Comparison of ENCODE assay signal across 10 cellular contexts in the genomic region with DNA sequence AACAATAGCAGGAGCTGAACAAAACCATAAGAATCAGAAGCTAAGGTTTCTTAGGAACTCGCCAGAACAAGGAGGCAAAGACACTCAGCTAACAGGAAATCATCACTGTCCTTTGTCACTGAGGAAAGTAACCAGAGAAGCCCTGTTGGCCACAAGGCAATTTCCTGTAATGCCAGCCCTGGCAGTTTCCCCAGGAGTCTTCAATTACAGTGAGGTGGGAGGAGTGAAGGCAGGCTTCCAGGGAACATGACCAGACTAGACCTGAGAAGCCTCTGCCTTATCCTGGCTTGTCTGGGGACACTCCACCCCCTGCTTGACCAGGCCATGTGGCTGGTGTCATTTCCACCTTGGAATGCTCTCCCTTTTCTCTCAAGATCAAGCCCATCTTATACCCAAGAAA.
A peak's percentile ranks its signal among the peaks of the same experiment; 100 is the strongest.
DNase-seq lines count a peak whose midpoint lies in the region; ATAC-seq and TF ChIP-seq lines count a peak whose summit lies in the region.
"Had no signal": no experiment of that assay in that cellular context is flagged by ENCODE, and none has a peak within 500 bp of the region (broad histone marks: within the 10 kb centered on the region; RNA-seq: fewer than 3 reads in every experiment).

No MANE protein-coding gene starts in this region.

- H3K36me3 ChIP-seq in skeletal muscle satellite cell (ENCODE audit: insufficient read depth, low read length) (no peaks in the 10 kb centered on the region), tibial nerve (no peaks in the 10 kb centered on the region)
- H3K36me3 ChIP-seq in effector memory CD4-positive, alpha-beta T cell (ENCODE audit: control insufficient read depth, insufficient read depth, low read length) = no peaks in the 10 kb centered on the region

- no peak for ATAC-seq in GM18520 (IDR thresholded peaks at IDR 0.05; ENCODE audit: unreplicated experiment)
- ATAC-seq: activated T-cell treated with anti-CD3 and anti-CD28 coated beads, Interleukin-2, amount 50 U/mL, for 4 hours had no signal

- intact Hi-C loops in posterior vena cava (cut with DNase I) = loop anchor here in 1 of 2 donors (10.0 kb wide), 1 partner anchor 1748 kb away; no protein-coding TSS in a partner anchor

- WGBS in tibial nerve, 2 donors = 42 to 67% methylated on average over 1 of the region's 1 CpG

- no peak for TF ChIP-seq POLR2A in tibial nerve (IDR thresholded peaks at IDR 0.05)

- H3K27me3 ChIP-seq in skeletal muscle satellite cell (ENCODE audit: control insufficient read depth, insufficient read depth, low read length) = no peaks in the 10 kb centered on the region
- H3K27me3 ChIP-seq in effector memory CD4-positive, alpha-beta T cell (replicated peaks; ENCODE audit: control insufficient read depth, insufficient read depth, low read length, poor library complexity, severe bottlenecking) = no peaks in the 10 kb centered on the region
- H3K27me3 ChIP-seq in tibial nerve = peaks cover 0 to 11% of the 10 kb centered on the region in 2 donors

- DNase-seq in HCEC 1CT (peak; percentile 23), NCI-H510A (lab: John Stamatoyannopoulos, UW) (peak; percentile 1), fibroblast of pulmonary artery (ENCODE audit: low read depth) (peak; percentile 48), tibial nerve (ENCODE audit: low spot score in 2 of 2) (no peak), posterior vena cava (ENCODE audit: low spot score) (no peak)
- no peak for DNase-seq in effector memory CD4-positive, alpha-beta T cell
- DNase-seq: activated T-cell treated with anti-CD3 and anti-CD28 coated beads, Interleukin-2, amount 50 U/mL, for 4 hours; NCI-H524 treated with DMSO at 0.1 percent for 48 hours had no signal

- H3K9me3 ChIP-seq in skeletal muscle satellite cell (replicated peaks; ENCODE audit: low read length) = no peaks in the 10 kb centered on the region
- H3K9me3 ChIP-seq in effector memory CD4-positive, alpha-beta T cell (ENCODE audit: control insufficient read depth, low read length) = no peaks in the 10 kb centered on the region
- no peaks in the 10 kb centered on the region for H3K9me3 ChIP-seq in tibial nerve

- H3K4me3 ChIP-seq in fibroblast of pulmonary artery (replicated peaks; ENCODE audit: low read depth, low read length) = no peak overlapping the region
- no peak overlapping the region for H3K4me3 ChIP-seq in skeletal muscle satellite cell (ENCODE audit: low read length)
- H3K4me3 ChIP-seq in effector memory CD4-positive, alpha-beta T cell (ENCODE audit: insufficient read depth, low read depth, low read length, poor library complexity, severe bottlenecking) = no peak overlapping the region
- H3K4me3 ChIP-seq in tibial nerve = no peak overlapping the region

- H3K4me1 ChIP-seq in skeletal muscle satellite cell (ENCODE audit: control insufficient read depth, insufficient read depth, low read length) (peaks cover 11% of the 10 kb centered on the region), tibial nerve (no peaks in the 10 kb centered on the region)
- H3K4me1 ChIP-seq in effector memory CD4-positive, alpha-beta T cell (ENCODE audit: control insufficient read depth, insufficient read depth, low read length, poor library complexity, severe bottlenecking) = no peaks in the 10 kb centered on the region

- peak overlapping the region; percentile 3 for H3K4me2 ChIP-seq in skeletal muscle satellite cell (ENCODE audit: low read length)

- no peak overlapping the region for H3K27ac ChIP-seq in effector memory CD4-positive, alpha-beta T cell (ENCODE audit: insufficient read depth, low read length, poor library complexity, severe bottlenecking)
- no peak overlapping the region for H3K27ac ChIP-seq in tibial nerve

- no peak for TF ChIP-seq EP300 in tibial nerve (IDR thresholded peaks at IDR 0.05)

- no peak overlapping the region for H3K9ac ChIP-seq in skeletal muscle satellite cell (ENCODE audit: low read depth, low read length)

- no peak for TF ChIP-seq CTCF in fibroblast of pulmonary artery (IDR thresholded peaks at IDR 0.05; ENCODE audit: low read length, missing control alignments)
- TF ChIP-seq CTCF in tibial nerve (IDR thresholded peaks at IDR 0.05) = no peak

Comparison
In these comparisons a context has a peak if more than half of its experiments do, and no peak if none do; other contexts are left out.
1. DNase-seq: peak in HCEC 1CT (single experiment), NCI-H510A (single experiment) and fibroblast of pulmonary artery (single experiment); none in effector memory CD4-positive, alpha-beta T cell (0 of 3), tibial nerve (0 of 2) and posterior vena cava (single experiment).